In genomic region chr4:113336556-113336955, GRCh38 we compare ENCODE assay signal across 23 cellular contexts.
DNase-seq lines count a peak whose midpoint lies in the region; ATAC-seq and TF ChIP-seq lines count a peak whose summit lies in the region.
"Had no signal": no experiment of that assay in that cellular context is flagged by ENCODE, and none has a peak within 500 bp of the region (broad histone marks: within the 10 kb centered on the region; RNA-seq: fewer than 3 reads in every experiment).

No MANE protein-coding gene starts in this region.

- H3K36me3 ChIP-seq in HCT116 (ENCODE audit: control insufficient read depth in 1 of 2, insufficient read depth in 2 of 2, low read length in 2 of 2) = no peaks in the 10 kb centered on the region

- no peak overlapping the region for H3K9ac ChIP-seq in HCT116 (ENCODE audit: low read length)

- peak; percentile 19 for DNase-seq in A172 (ENCODE audit: low spot score)
- no peak for DNase-seq in HCT116 (ENCODE audit: low read depth, low spot score)
- DNase-seq in RKO (ENCODE audit: low spot score) = peak; percentile 71
- peak; percentile 20 to 59 for DNase-seq in foreskin keratinocyte
- no peak for DNase-seq in NCI-H2227 (lab: John Stamatoyannopoulos, UW; ENCODE audit: unreplicated experiment)
- no peak for DNase-seq in Right ventricle myocardium inferior (ENCODE audit: missing footprints)
- DNase-seq: 8988T; AML-193; C1 segment of cervical spinal cord; Calu3; CD8-positive, alpha-beta T cell; GF-D8; KG1; MV-4-11; NCI-H1694; NCI-H2081; NCI-H446 treated with DMSO at 0.1 percent for 48 hours; NCI-H526 treated with DMSO at 0.1 percent for 48 hours; OCI-M1 had no signal

- CTCF ChIA-PET in HCT116 (lab: Charles Lee) = no interaction called here

- intact Hi-C loops in HCT116 (cut with micrococcal nuclease) (no loop called here), Right ventricle myocardium inferior (cut with DNase I) (loop anchor here (10.0 kb wide), 1 partner anchor 232 kb away; no protein-coding TSS in a partner anchor)

- peaks cover 6 to 20% of the 10 kb centered on the region in 2 experiments; a peak in 3 of 4 replicates for H3K4me1 ChIP-seq in HCT116 (ENCODE audit: control insufficient read depth in 1 of 2, insufficient read depth in 2 of 2, low read length in 2 of 2)
- no peaks in the 10 kb centered on the region for H3K4me1 ChIP-seq in foreskin keratinocyte

- H3K79me2 ChIP-seq in HCT116 (ENCODE audit: insufficient read depth, low read length) = no peaks in the 10 kb centered on the region

- POLR2A ChIA-PET in HCT116 (lab: Charles Lee) = no interaction called here

- TF ChIP-seq CTCF in HCT116 (IDR thresholded peaks at IDR 0.05 in 2 of 3, conservative IDR thresholded peaks at IDR 0.05 in 1 of 3; ENCODE audit: borderline replicate concordance in 1 of 3, insufficient read depth in 1 of 3, low read depth in 2 of 3, low read length in 2 of 3) (no peak), foreskin keratinocyte (conservative IDR thresholded peaks at IDR 0.05) (no peak)

- peak overlapping the region; percentile 1 for H2AFZ ChIP-seq in HCT116 (ENCODE audit: low read depth, low read length, poor library complexity, severe bottlenecking)

- H3K4me3 ChIP-seq in HCT116 (replicated peaks in 1 of 2; ENCODE audit: low read depth in 1 of 2, low read length in 2 of 2) = no peak overlapping the region

- RAD21 ChIA-PET in HCT116 (lab: Charles Lee; ENCODE audit: low non-redundant PET in 1 of 2, low total read pairs in 2 of 2, uncharacterized antibody in 2 of 2, unreplicated experiment in 2 of 2) = no interaction called here

- no TSS peak for BruUV-seq in HCT116 (replicated peaks; lab: Mats Ljungman, UMichigan)

- TF ChIP-seq RAD21 in HCT116 (IDR thresholded peaks at IDR 0.05; ENCODE audit: low read depth) = no peak

- no peaks in the 10 kb centered on the region for H4K20me1 ChIP-seq in HCT116 (ENCODE audit: insufficient read depth)

- H3K27me3 ChIP-seq in HCT116 (ENCODE audit: insufficient read depth, low read length) (no peaks in the 10 kb centered on the region), foreskin keratinocyte (peaks cover 18% of the 10 kb centered on the region)

- H3K27ac ChIP-seq in HCT116 (ENCODE audit: low read depth, low read length) = no peak overlapping the region
- H3K27ac ChIP-seq in foreskin keratinocyte = no peak overlapping the region
- H3K27ac ChIP-seq: HL-60 had no signal

- TF ChIP-seq POLR2A in HCT116 (IDR thresholded peaks at IDR 0.05; ENCODE audit: borderline replicate concordance, extremely low read depth, insufficient read depth, insufficient read length) = no peak

- no peaks in the 10 kb centered on the region for H3K9me2 ChIP-seq in HCT116 (ENCODE audit: insufficient read depth)

- H3K9me3 ChIP-seq in HCT116 (ENCODE audit: control insufficient read depth in 1 of 2, insufficient read depth in 1 of 2, low read depth in 1 of 2, low read length in 2 of 2) = no peaks in the 10 kb centered on the region

- peak overlapping the region; percentile 22 for H3K4me2 ChIP-seq in HCT116 (ENCODE audit: low read length)

- ATAC-seq in HCT116 (peak; percentile 60; the same call in 1 of the 2 replicates), foreskin keratinocyte (peak; percentile 94), HG03469 (IDR thresholded peaks at IDR 0.05; ENCODE audit: unreplicated experiment) (no peak), HG03139 (IDR thresholded peaks at IDR 0.05; ENCODE audit: unreplicated experiment) (no peak), Right ventricle myocardium inferior (no peak)
- ATAC-seq: CD8-positive, alpha-beta T cell; SK-N-SH treated with all-trans-retinoic acid at 6 μM for 48 hours had no signal

TF ChIP-seq in HCT116, 20 proteins besides CTCF, POLR2A, EP300 and RAD21:
- TF ChIP-seq EZH2phosphoT487 (IDR thresholded peaks at IDR 0.05; ENCODE audit: borderline replicate concordance) = no peak
- no peak for TF ChIP-seq SRF (IDR thresholded peaks at IDR 0.05; ENCODE audit: low read depth)
- TF ChIP-seq ELF1 (IDR thresholded peaks at IDR 0.05; ENCODE audit: borderline replicate concordance, low read depth) = no peak
- peak; percentile 59 for TF ChIP-seq FOSL1 (IDR thresholded peaks at IDR 0.05; ENCODE audit: low read depth)
- no peak for TF ChIP-seq TCF7L2 (IDR thresholded peaks at IDR 0.05; ENCODE audit: borderline replicate concordance, extremely low read depth, insufficient read depth, insufficient read length)
- no peak for TF ChIP-seq SP1 (IDR thresholded peaks at IDR 0.05; ENCODE audit: low read depth)
- TF ChIP-seq ZNF274 (IDR thresholded peaks at IDR 0.05; ENCODE audit: low read depth, low read length) = no peak

Comparison
In these comparisons a context has a peak if more than half of its experiments do, and no peak if none do; other contexts are left out.
1. DNase-seq: peak in A172 (single experiment), RKO (single experiment) and foreskin keratinocyte (2 of 2); none in HCT116 (single experiment), NCI-H2227 (single experiment) and Right ventricle myocardium inferior (single experiment).
2. ATAC-seq: peak in HCT116 (single experiment) and foreskin keratinocyte (single experiment); none in HG03469 (single experiment), HG03139 (single experiment) and Right ventricle myocardium inferior (single experiment).